29 cellular contexts compared by ENCODE assay signal in genomic region chr3:23099677-23100076, GRCh38.
"Had no signal": no experiment of that assay in that cellular context is flagged by ENCODE, and none has a peak within 500 bp of the region (broad histone marks: within the 10 kb centered on the region; RNA-seq: fewer than 3 reads in every experiment).

No MANE protein-coding gene starts in this region.

- H3K4me1 ChIP-seq: colonic mucosa, lower lobe of right lung, neural progenitor cell, parathyroid adenoma, right atrium auricular region, testis, tibial artery, upper lobe of right lung, uterus had no signal

- H3K36me3 Mint-ChIP-seq: immature natural killer cell; memory B cell; mesothelial cell of epicardium; naive thymus-derived CD4-positive, alpha-beta T cell; neural progenitor cell had no signal

- H3K4me3 ChIP-seq: colonic mucosa, lower lobe of right lung, mucosa of descending colon, neural progenitor cell, right atrium auricular region, smooth muscle cell, testis, tibial artery, upper lobe of right lung, uterus had no signal

- H3K27me3 ChIP-seq: colonic mucosa, neural progenitor cell, right atrium auricular region, testis, tibial artery, upper lobe of right lung, uterus had no signal

- H3K4me1 Mint-ChIP-seq: immature natural killer cell, neural progenitor cell had no signal

- H3K4me3 Mint-ChIP-seq: dendritic cell treated with granulocyte-macrophage colony-stimulating factor and Interleukin-4, amounts not matched to agents 40 ng/mL and 50 ng/mL, for 4 days; effector memory CD8-positive, alpha-beta T cell; immature natural killer cell; memory B cell; mesothelial cell of epicardium; naive thymus-derived CD4-positive, alpha-beta T cell; nephron; neural progenitor cell had no signal

- DNase-seq: colonic mucosa; effector memory CD8-positive, alpha-beta T cell; hypothalamus; immature natural killer cell; islet precursor cell; left ventricle myocardium superior; lower lobe of right lung; mucosa of descending colon; naive thymus-derived CD4-positive, alpha-beta T cell; stimulated activated CD4-positive, alpha-beta T cell treated with anti-CD3 and anti-CD28 coated beads, Interleukin-12 subunit alpha, Interleukin-12 subunit beta, amount 100 ng/mL, for 4 hours; stimulated activated CD4-positive, alpha-beta T cell treated with anti-CD3 and anti-CD28 coated beads, Interleukin-1b, Interleukin-23, amount 100 ng/mL, for 48 hours; stimulated activated CD4-positive, alpha-beta T cell treated with anti-CD3 and anti-CD28 coated beads, Interleukin-4, amount 100 ng/mL, for 1 hour; stimulated activated CD8-positive, alpha-beta memory T cell treated with anti-CD3 and anti-CD28 coated beads, Interleukin-4, amount 100 ng/mL, for 48 hours; stimulated activated naive CD4-positive, alpha-beta T cell treated with Interleukin-2 at 50 U/mL for 16 hours; substantia nigra; testis; tibial artery; upper lobe of right lung; uterus had no signal

- H3K36me3 ChIP-seq: colonic mucosa, lower lobe of right lung, neural progenitor cell, right atrium auricular region, tibial artery, upper lobe of right lung, uterus had no signal

- H3K9me3 ChIP-seq: colonic mucosa, lower lobe of right lung, mucosa of descending colon, right atrium auricular region, testis, tibial artery, upper lobe of right lung, uterus had no signal

- H3K27ac Mint-ChIP-seq: dendritic cell treated with granulocyte-macrophage colony-stimulating factor and Interleukin-4, amounts not matched to agents 40 ng/mL and 50 ng/mL, for 4 days; effector memory CD8-positive, alpha-beta T cell; immature natural killer cell; memory B cell; mesothelial cell of epicardium; naive thymus-derived CD4-positive, alpha-beta T cell; nephron; neural progenitor cell; progenitor cell of endocrine pancreas had no signal

- H3K27me3 Mint-ChIP-seq: dendritic cell treated with granulocyte-macrophage colony-stimulating factor and Interleukin-4, amounts not matched to agents 40 ng/mL and 50 ng/mL, for 4 days; effector memory CD8-positive, alpha-beta T cell; memory B cell; progenitor cell of endocrine pancreas had no signal

- H3K27ac ChIP-seq: colonic mucosa, lower lobe of right lung, neural progenitor cell, parathyroid adenoma, right atrium auricular region, testis, tibial artery, upper lobe of right lung, uterus had no signal

- ATAC-seq: effector memory CD8-positive, alpha-beta T cell; left ventricle myocardium superior; lower lobe of right lung; mucosa of descending colon; naive thymus-derived CD4-positive, alpha-beta T cell; sciatic nerve; upper lobe of right lung had no signal

- H3K9me3 Mint-ChIP-seq: memory B cell, mesothelial cell of epicardium, neural progenitor cell had no signal
